In genomic region chr7:96388620-96389383, GRCh38 we compare ENCODE assay signal across 10 cellular contexts.
DNase-seq lines count a peak whose midpoint lies in the region; ATAC-seq and TF ChIP-seq lines count a peak whose summit lies in the region.
"Had no signal": no experiment of that assay in that cellular context is flagged by ENCODE, and none has a peak within 500 bp of the region (broad histone marks: within the 10 kb centered on the region; RNA-seq: fewer than 3 reads in every experiment).

No MANE protein-coding gene starts in this region.

- H3K4me3 Mint-ChIP-seq in activated T-cell treated with anti-CD3 and anti-CD28 coated beads, Interleukin-2, amount 50 U/mL, for 72 hours, result no peak overlapping the region
- H3K4me3 Mint-ChIP-seq: natural killer cell had no signal

- H3K4me1 ChIP-seq in thoracic aorta (ENCODE audit: control insufficient read depth in 1 of 2, low read depth in 2 of 2), result no peaks in the 10 kb centered on the region

- H3K27ac Mint-ChIP-seq in activated T-cell treated with anti-CD3 and anti-CD28 coated beads, Interleukin-2, amount 50 U/mL, for 72 hours, result no peak overlapping the region
- H3K27ac Mint-ChIP-seq: natural killer cell had no signal

- no peaks in the 10 kb centered on the region for H3K9me3 ChIP-seq in thoracic aorta

- H3K27ac ChIP-seq in thoracic aorta, result peak overlapping the region in 1 of 2 donors; percentile 45

- H3K4me3 ChIP-seq in cardiac fibroblast (replicated peaks in 1 of 2; ENCODE audit: low read depth in 2 of 2, low read length in 2 of 2) (no peak overlapping the region), thoracic aorta (no peak overlapping the region)

- no peaks in the 10 kb centered on the region for H3K4me1 Mint-ChIP-seq in activated T-cell treated with anti-CD3 and anti-CD28 coated beads, Interleukin-2, amount 50 U/mL, for 72 hours (ENCODE audit: low read depth)
- H3K4me1 Mint-ChIP-seq: natural killer cell had no signal

- no peak for TF ChIP-seq CTCF in cardiac fibroblast (IDR thresholded peaks at IDR 0.05; ENCODE audit: low read depth, low read length)
- TF ChIP-seq CTCF in thoracic aorta (IDR thresholded peaks at IDR 0.05), result no peak

- H3K27me3 ChIP-seq in thoracic aorta (replicated peaks; ENCODE audit: insufficient read depth), result no peaks in the 10 kb centered on the region

- no peaks in the 10 kb centered on the region for H3K36me3 Mint-ChIP-seq in activated T-cell treated with anti-CD3 and anti-CD28 coated beads, Interleukin-2, amount 50 U/mL, for 72 hours (ENCODE audit: insufficient read depth in 2 of 2)

- DNase-seq in M059J (ENCODE audit: low read depth) (peak; percentile 92), cardiac fibroblast (ENCODE audit: low read depth in 2 of 2) (peak; percentile 77 to 86), kidney glomerular epithelial cell (lab: John Stamatoyannopoulos, UW) (peak; percentile 87), thoracic aorta (ENCODE audit: low spot score) (no peak)
- no peak for DNase-seq in activated T-cell treated with anti-CD3 and anti-CD28 coated beads, Interleukin-2, amount 50 U/mL, for 72 hours
- no peak for DNase-seq in stimulated activated naive CD4-positive, alpha-beta T cell treated with Interleukin-2 at 50 U/mL for 16 hours (lab: John Stamatoyannopoulos, UW)
- DNase-seq in effector CD8-positive, alpha-beta T cell (lab: John Stamatoyannopoulos, UW), result no peak
- DNase-seq: KBM-7, natural killer cell had no signal

- H3K9me3 Mint-ChIP-seq in activated T-cell treated with anti-CD3 and anti-CD28 coated beads, Interleukin-2, amount 50 U/mL, for 72 hours, result no peaks in the 10 kb centered on the region

- peaks cover 19% of the 10 kb centered on the region for H3K27me3 Mint-ChIP-seq in activated T-cell treated with anti-CD3 and anti-CD28 coated beads, Interleukin-2, amount 50 U/mL, for 72 hours (ENCODE audit: low read depth)

- ATAC-seq in thoracic aorta (ENCODE audit: insufficient number of reproducible peaks, low FRiP score, low read depth) (peak; percentile 73), HG03039 (IDR thresholded peaks at IDR 0.05; ENCODE audit: unreplicated experiment) (no peak)
- ATAC-seq in activated T-cell treated with anti-CD3 and anti-CD28 coated beads, Interleukin-2, amount 50 U/mL, for 72 hours (replicated peaks in 1 of 2), result no peak
- ATAC-seq: natural killer cell had no signal

- no peaks in the 10 kb centered on the region for H3K36me3 ChIP-seq in thoracic aorta

Comparison
In these comparisons a context has a peak if more than half of its experiments do, and no peak if none do; other contexts are left out.
1. DNase-seq: peak in M059J (single experiment), cardiac fibroblast (2 of 2) and kidney glomerular epithelial cell (single experiment); none in thoracic aorta (single experiment), activated T-cell treated with anti-CD3 and anti-CD28 coated beads, Interleukin-2, amount 50 U/mL, for 72 hours (0 of 2), stimulated activated naive CD4-positive, alpha-beta T cell treated with Interleukin-2 at 50 U/mL for 16 hours (single experiment) and effector CD8-positive, alpha-beta T cell (single experiment).